In the genomic region with DNA sequence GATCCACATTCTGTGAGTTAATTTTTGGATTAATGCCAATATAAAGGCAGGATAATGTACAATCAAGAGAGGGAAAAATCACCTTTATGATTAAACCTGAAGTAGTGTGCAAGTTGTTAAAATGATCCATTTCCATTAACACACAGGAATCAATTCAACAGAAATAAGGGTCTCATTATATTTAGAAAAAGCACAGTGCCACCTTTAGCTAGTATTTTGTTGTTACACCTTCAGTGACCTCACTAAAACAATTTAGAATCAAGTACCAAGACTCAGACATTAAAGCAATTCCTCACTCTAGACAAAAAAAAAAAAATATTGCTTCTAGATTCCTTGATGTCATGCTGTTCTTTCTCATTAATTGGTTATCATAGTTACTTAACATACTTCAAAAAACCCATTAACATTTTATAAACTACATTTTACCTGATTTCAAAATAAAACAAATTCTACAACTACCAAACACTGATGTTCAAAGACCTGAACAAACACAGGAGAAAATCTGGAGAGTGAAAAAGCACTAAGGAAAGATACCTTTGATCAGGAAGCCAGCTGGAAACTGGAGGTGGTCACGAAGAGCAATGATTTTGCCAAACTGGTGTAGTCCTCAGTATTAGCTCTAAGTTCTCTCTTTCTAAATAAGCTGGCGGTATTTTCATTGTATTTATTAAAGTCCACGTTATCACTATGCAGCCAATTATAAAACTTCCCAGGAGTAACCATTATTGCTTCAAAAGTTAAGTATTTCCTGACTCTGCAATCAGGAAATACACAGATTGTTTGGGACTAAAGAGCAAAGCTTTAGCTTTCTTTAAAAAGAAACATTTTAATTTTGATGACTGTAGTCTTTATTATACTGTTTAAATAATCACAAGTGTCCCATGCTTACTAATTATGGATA, we compare ENCODE assay signal across 13 cellular contexts.
DNase-seq lines count a peak whose midpoint lies in the region; ATAC-seq and TF ChIP-seq lines count a peak whose summit lies in the region.
"Had no signal": no experiment of that assay in that cellular context is flagged by ENCODE, and none has a peak within 500 bp of the region (broad histone marks: within the 10 kb centered on the region; RNA-seq: fewer than 3 reads in every experiment).

No MANE protein-coding gene starts in this region.

- no peak overlapping the region for H4K8ac ChIP-seq in trophoblast cell (ENCODE audit: low read depth, low read length)

- DNase-seq in right cardiac atrium (no peak), cardiac septum (ENCODE audit: low spot score) (no peak), PC-9 (no peak), epithelial cell of prostate (ENCODE audit: low read depth, low spot score) (no peak), thyroid gland (no peak), neural progenitor cell (ENCODE audit: low spot score) (no peak), trophoblast cell (no peak), Kasumi-1 (lab: John Stamatoyannopoulos, UW) (no peak)
- DNase-seq: CD8-positive, alpha-beta memory T cell; hypothalamus; naive B cell; NCI-H1436; stimulated activated naive CD4-positive, alpha-beta T cell had no signal

- H2AK5ac ChIP-seq in trophoblast cell (ENCODE audit: low read length), result no peak overlapping the region

- H3K9me2 ChIP-seq in PC-9 (ENCODE audit: insufficient read depth), result no peaks in the 10 kb centered on the region

- H3K4me3 ChIP-seq in right cardiac atrium (ENCODE audit: low read length) (peak overlapping the region; percentile 34), PC-9 (no peak overlapping the region), thyroid gland (replicated peaks in 1 of 3) (no peak overlapping the region), neural progenitor cell (no peak overlapping the region), trophoblast cell (ENCODE audit: low read depth, low read length) (no peak overlapping the region)

- peaks cover 6% of the 10 kb centered on the region for H3K27me3 Mint-ChIP-seq in neural progenitor cell (ENCODE audit: insufficient read depth, low read depth)
- H3K27me3 Mint-ChIP-seq: naive B cell had no signal

- H3K9ac ChIP-seq in neural progenitor cell (no peak overlapping the region), trophoblast cell (ENCODE audit: low read length) (no peak overlapping the region)

- no peak overlapping the region for H3K27ac ChIP-seq in right cardiac atrium (ENCODE audit: low read length)
- peak overlapping the region; percentile 55 for H3K27ac ChIP-seq in PC-9
- H3K27ac ChIP-seq in epithelial cell of prostate, result peak overlapping the region; percentile 63
- peak overlapping the region; percentile 72 to 80 (median 78) for H3K27ac ChIP-seq in thyroid gland
- no peak overlapping the region for H3K27ac ChIP-seq in neural progenitor cell
- H3K27ac ChIP-seq in trophoblast cell (ENCODE audit: low read depth, low read length), result no peak overlapping the region

- H3K18ac ChIP-seq in trophoblast cell (ENCODE audit: low read length), result no peak overlapping the region

- ATAC-seq in right cardiac atrium, result no peak

- no peaks in the 10 kb centered on the region for H3K36me3 ChIP-seq in PC-9 (ENCODE audit: low read depth)
- no peaks in the 10 kb centered on the region for H3K36me3 ChIP-seq in thyroid gland
- no peaks in the 10 kb centered on the region for H3K36me3 ChIP-seq in neural progenitor cell
- H3K36me3 ChIP-seq in trophoblast cell (ENCODE audit: control insufficient read depth in 1 of 2, insufficient read depth in 2 of 2, low read length in 2 of 2), result no peaks in the 10 kb centered on the region

- H2BK5ac ChIP-seq in trophoblast cell (ENCODE audit: low read depth, low read length, poor library complexity), result no peak overlapping the region

- no peaks in the 10 kb centered on the region for H3K9me3 Mint-ChIP-seq in neural progenitor cell
- H3K9me3 Mint-ChIP-seq: CD8-positive, alpha-beta memory T cell; naive B cell had no signal

- H3K27ac Mint-ChIP-seq in neural progenitor cell, result no peak overlapping the region
- H3K27ac Mint-ChIP-seq: naive B cell had no signal

- no TSS peak for BruUV-seq in PC-9 (replicated peaks; lab: Mats Ljungman, UMichigan)

- CTCF ChIA-PET in PC-9 (lab: Charles Lee), result no interaction called here

- H3K9me3 ChIP-seq in right cardiac atrium (ENCODE audit: control insufficient read depth, low read length) (no peaks in the 10 kb centered on the region), PC-9 (ENCODE audit: insufficient read depth, low read depth) (no peaks in the 10 kb centered on the region), thyroid gland (no peaks in the 10 kb centered on the region), neural progenitor cell (ENCODE audit: low read depth) (no peaks in the 10 kb centered on the region), trophoblast cell (ENCODE audit: insufficient read depth, low read depth, low read length) (no peaks in the 10 kb centered on the region)

- H3K79me2 ChIP-seq in PC-9 (ENCODE audit: low read depth), result no peaks in the 10 kb centered on the region
- H3K79me2 ChIP-seq in neural progenitor cell (ENCODE audit: low read depth), result no peaks in the 10 kb centered on the region
- no peaks in the 10 kb centered on the region for H3K79me2 ChIP-seq in trophoblast cell (ENCODE audit: control insufficient read depth, insufficient read depth, low read length, poor library complexity)

- no peak for TF ChIP-seq POLR2A in thyroid gland (IDR thresholded peaks at IDR 0.05)

- POLR2A ChIA-PET in PC-9 (lab: Charles Lee; ENCODE audit: unreplicated experiment), result no interaction called here

- H4K91ac ChIP-seq in trophoblast cell (ENCODE audit: low read depth, low read length), result no peak overlapping the region

- H2BK120ac ChIP-seq in trophoblast cell (ENCODE audit: insufficient read depth, low read length, poor library complexity), result no peak overlapping the region

- no peak overlapping the region for H3K23ac ChIP-seq in trophoblast cell (ENCODE audit: low read length)

- no peak for TF ChIP-seq CTCF in PC-9 (conservative IDR thresholded peaks at IDR 0.05)
- TF ChIP-seq CTCF in thyroid gland (IDR thresholded peaks at IDR 0.05), result peak in 1 of 6 experiments; percentile 30
- TF ChIP-seq CTCF in neural progenitor cell (IDR thresholded peaks at IDR 0.05), result no peak

- H3K4me2 ChIP-seq in PC-9 (peak overlapping the region; percentile 46), neural progenitor cell (no peak overlapping the region), trophoblast cell (ENCODE audit: low read length) (no peak overlapping the region)

- H2AFZ ChIP-seq in PC-9, result no peak overlapping the region
- H2AFZ ChIP-seq in neural progenitor cell (replicated peaks), result no peak overlapping the region
- H2AFZ ChIP-seq in trophoblast cell (ENCODE audit: insufficient read depth, low read length, poor library complexity), result no peak overlapping the region

- no peak overlapping the region for H2BK12ac ChIP-seq in trophoblast cell (ENCODE audit: low read length)

- H3F3A ChIP-seq in PC-9 (ENCODE audit: insufficient read depth, low read depth) (no peaks in the 10 kb centered on the region), neural progenitor cell (ENCODE audit: low read depth) (no peaks in the 10 kb centered on the region)

- H3K36me3 Mint-ChIP-seq in neural progenitor cell, result peaks cover 1% of the 10 kb centered on the region
- H3K36me3 Mint-ChIP-seq: CD8-positive, alpha-beta memory T cell; naive B cell had no signal

- H3K14ac ChIP-seq in trophoblast cell (ENCODE audit: low read length), result no peak overlapping the region

- 21% methylated on average over 3 of the region's 3 CpGs for WGBS in right cardiac atrium
- 32 to 36% methylated on average over 3 of the region's 3 CpGs for WGBS in thyroid gland, 2 donors
- WGBS in trophoblast cell (ENCODE audit: extremely low coverage, insufficient coverage, insufficient read length), result no CpG with 5 or more reads among the region's 3 CpGs

- no peak overlapping the region for H3K4me3 Mint-ChIP-seq in neural progenitor cell
- H3K4me3 Mint-ChIP-seq: naive B cell had no signal

- H3K4ac ChIP-seq in trophoblast cell (ENCODE audit: low read depth, low read length), result no peak overlapping the region

- no peaks in the 10 kb centered on the region for H3K4me1 Mint-ChIP-seq in neural progenitor cell

- H4K12ac ChIP-seq in trophoblast cell (ENCODE audit: low read depth, low read length), result no peak overlapping the region

- intact Hi-C loops in right cardiac atrium (cut with DNase I) (no loop called here), cardiac septum (cut with DNase I) (no loop called here), PC-9 (cut with micrococcal nuclease; ENCODE audit: unreplicated experiment) (no loop called here), thyroid gland (cut with DNase I) (no loop called here)

- peaks cover 3% of the 10 kb centered on the region for H3K4me1 ChIP-seq in right cardiac atrium (ENCODE audit: control insufficient read depth, insufficient read depth, low read length)
- H3K4me1 ChIP-seq in PC-9 (replicated peaks; ENCODE audit: insufficient read depth), result peaks cover 20% of the 10 kb centered on the region
- H3K4me1 ChIP-seq in thyroid gland, result peaks cover 47 to 48% of the 10 kb centered on the region in 2 donors
- H3K4me1 ChIP-seq in neural progenitor cell, result no peaks in the 10 kb centered on the region
- no peaks in the 10 kb centered on the region for H3K4me1 ChIP-seq in trophoblast cell (ENCODE audit: control insufficient read depth in 1 of 2, insufficient read depth in 2 of 2, low read length in 2 of 2)

- H3K27me3 ChIP-seq in right cardiac atrium (ENCODE audit: control insufficient read depth, insufficient read depth) (no peaks in the 10 kb centered on the region), PC-9 (ENCODE audit: insufficient read depth, low read depth) (no peaks in the 10 kb centered on the region), thyroid gland (no peaks in the 10 kb centered on the region), neural progenitor cell (no peaks in the 10 kb centered on the region), trophoblast cell (ENCODE audit: insufficient read depth, low read length) (no peaks in the 10 kb centered on the region)

- H4K20me1 ChIP-seq in PC-9 (ENCODE audit: insufficient read depth), result no peaks in the 10 kb centered on the region
- no peaks in the 10 kb centered on the region for H4K20me1 ChIP-seq in neural progenitor cell (ENCODE audit: low read depth)

- H3K79me1 ChIP-seq in trophoblast cell (ENCODE audit: low read length), result no peaks in the 10 kb centered on the region

Comparison
In these comparisons a context has a peak if more than half of its experiments do, and no peak if none do; other contexts are left out.
1. H3K27ac ChIP-seq: peak in PC-9 (single experiment), epithelial cell of prostate (single experiment) and thyroid gland (3 of 3); none in right cardiac atrium (single experiment), neural progenitor cell (single experiment) and trophoblast cell (single experiment).